15 cellular contexts compared by ENCODE assay signal in genomic region chr22:21718492-21718891, GRCh38.
"Had no signal": no experiment of that assay in that cellular context is flagged by ENCODE, and none has a peak within 500 bp of the region (broad histone marks: within the 10 kb centered on the region; RNA-seq: fewer than 3 reads in every experiment).

No MANE protein-coding gene starts in this region.

- H3K36me3 ChIP-seq: esophagus muscularis mucosa, left lung, ovary, uterus had no signal

- H3K4me3 ChIP-seq: dorsolateral prefrontal cortex, esophagus muscularis mucosa, left lung, ovary, uterus had no signal

- DNase-seq: activated CD4-positive, alpha-beta T cell treated with anti-CD3 and anti-CD28 coated beads, Interleukin-2, amount 50 U/mL, for 48 hours; activated CD8-positive, alpha-beta memory T cell treated with anti-CD3 and anti-CD28 coated beads, Interleukin-2, amount 10 ng/mL, durations not matched to agents 7 days and 5 days; activated effector memory CD4-positive, alpha-beta T cell treated with anti-CD3 and anti-CD28 coated beads, Interleukin-2, amount 50 U/mL, for 16 hours; activated T-cell treated with anti-CD3 and anti-CD28 coated beads, Interleukin-2, amount 50 U/mL, for 4 hours; amygdala; cerebellar nuclear complex; dorsolateral prefrontal cortex; head of caudate nucleus; left lung; ovary; retina; stimulated activated CD4-positive, alpha-beta T cell treated with anti-CD3 and anti-CD28 coated beads, Interleukin-15, amount 100 ng/mL, for 24 hours; stimulated activated CD4-positive, alpha-beta T cell treated with anti-CD3 and anti-CD28 coated beads, Interleukin-4, amount 100 ng/mL, for 24 hours; uterus had no signal

- ATAC-seq: activated T-cell treated with anti-CD3 and anti-CD28 coated beads, Interleukin-2, amount 50 U/mL, for 4 hours; left lung had no signal

- H3K4me1 ChIP-seq: uterus had no signal

- H3K27ac ChIP-seq: dorsolateral prefrontal cortex, esophagus muscularis mucosa, left lung, ovary, uterus had no signal

- H3K27me3 ChIP-seq: dorsolateral prefrontal cortex, esophagus muscularis mucosa, left lung, ovary, uterus had no signal

- H3K9me3 ChIP-seq: esophagus muscularis mucosa, left lung, ovary, uterus had no signal
